1 cellular context compared by ENCODE assay signal in genomic region chr10:68955786-68956532, GRCh38.
A peak's percentile ranks its signal among the peaks of the same experiment; 100 is the strongest.
TF ChIP-seq lines count a peak whose summit lies in the region.

Gene DDX21, plus strand, starts transcription at chr10:68956170. Its CDS starts 56 bp downstream, at chr10:68956226.

TF ChIP-seq in HepG2, 621 proteins besides CTCF, POLR2A, EP300 and RAD21 (continued from another document and continues in another):
- peak; percentile 72 for TF ChIP-seq MNT (IDR thresholded peaks at IDR 0.05)
- TF ChIP-seq, protein P1, sequence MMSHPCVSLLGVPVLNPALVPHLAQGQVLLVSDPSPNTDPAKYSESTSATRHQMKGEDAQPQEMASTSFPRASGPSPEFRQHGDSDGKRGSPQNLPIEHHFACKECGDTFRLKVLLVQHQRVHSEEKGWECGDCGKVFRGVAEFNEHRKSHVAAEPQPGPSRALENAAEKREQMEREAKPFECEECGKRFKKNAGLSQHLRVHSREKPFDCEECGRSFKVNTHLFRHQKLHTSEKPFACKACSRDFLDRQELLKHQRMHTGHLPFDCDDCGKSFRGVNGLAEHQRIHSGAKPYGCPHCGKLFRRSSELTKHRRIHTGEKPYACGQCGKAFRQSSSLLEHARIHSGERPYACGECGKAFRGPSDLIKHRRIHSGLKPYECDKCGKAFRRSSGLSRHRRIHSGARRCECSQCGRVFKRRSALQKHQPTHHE (CRISPR knock-in tag; IDR thresholded peaks at IDR 0.05; ENCODE audit: borderline replicate concordance): peak; percentile 48; the same call in 1 of the 2 replicates
- no peak for TF ChIP-seq SRSF9 (IDR thresholded peaks at IDR 0.05; ENCODE audit: borderline replicate concordance, insufficient read depth, low read depth, low read length, poor library complexity, severe bottlenecking)
- TF ChIP-seq ZNF841 (CRISPR knock-in tag; IDR thresholded peaks at IDR 0.05; ENCODE audit: borderline replicate concordance): no peak
- TF ChIP-seq FLYWCH1 (CRISPR knock-in tag; IDR thresholded peaks at IDR 0.05): no peak
- TF ChIP-seq, protein P2, sequence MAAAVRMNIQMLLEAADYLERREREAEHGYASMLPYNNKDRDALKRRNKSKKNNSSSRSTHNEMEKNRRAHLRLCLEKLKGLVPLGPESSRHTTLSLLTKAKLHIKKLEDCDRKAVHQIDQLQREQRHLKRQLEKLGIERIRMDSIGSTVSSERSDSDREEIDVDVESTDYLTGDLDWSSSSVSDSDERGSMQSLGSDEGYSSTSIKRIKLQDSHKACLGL (CRISPR knock-in tag; IDR thresholded peaks at IDR 0.05): peak; percentile 98
- peak; percentile 51; the same call in 1 of the 2 replicates for TF ChIP-seq HCFC1 (IDR thresholded peaks at IDR 0.05; ENCODE audit: low read depth, low read length)
- TF ChIP-seq, protein P3, sequence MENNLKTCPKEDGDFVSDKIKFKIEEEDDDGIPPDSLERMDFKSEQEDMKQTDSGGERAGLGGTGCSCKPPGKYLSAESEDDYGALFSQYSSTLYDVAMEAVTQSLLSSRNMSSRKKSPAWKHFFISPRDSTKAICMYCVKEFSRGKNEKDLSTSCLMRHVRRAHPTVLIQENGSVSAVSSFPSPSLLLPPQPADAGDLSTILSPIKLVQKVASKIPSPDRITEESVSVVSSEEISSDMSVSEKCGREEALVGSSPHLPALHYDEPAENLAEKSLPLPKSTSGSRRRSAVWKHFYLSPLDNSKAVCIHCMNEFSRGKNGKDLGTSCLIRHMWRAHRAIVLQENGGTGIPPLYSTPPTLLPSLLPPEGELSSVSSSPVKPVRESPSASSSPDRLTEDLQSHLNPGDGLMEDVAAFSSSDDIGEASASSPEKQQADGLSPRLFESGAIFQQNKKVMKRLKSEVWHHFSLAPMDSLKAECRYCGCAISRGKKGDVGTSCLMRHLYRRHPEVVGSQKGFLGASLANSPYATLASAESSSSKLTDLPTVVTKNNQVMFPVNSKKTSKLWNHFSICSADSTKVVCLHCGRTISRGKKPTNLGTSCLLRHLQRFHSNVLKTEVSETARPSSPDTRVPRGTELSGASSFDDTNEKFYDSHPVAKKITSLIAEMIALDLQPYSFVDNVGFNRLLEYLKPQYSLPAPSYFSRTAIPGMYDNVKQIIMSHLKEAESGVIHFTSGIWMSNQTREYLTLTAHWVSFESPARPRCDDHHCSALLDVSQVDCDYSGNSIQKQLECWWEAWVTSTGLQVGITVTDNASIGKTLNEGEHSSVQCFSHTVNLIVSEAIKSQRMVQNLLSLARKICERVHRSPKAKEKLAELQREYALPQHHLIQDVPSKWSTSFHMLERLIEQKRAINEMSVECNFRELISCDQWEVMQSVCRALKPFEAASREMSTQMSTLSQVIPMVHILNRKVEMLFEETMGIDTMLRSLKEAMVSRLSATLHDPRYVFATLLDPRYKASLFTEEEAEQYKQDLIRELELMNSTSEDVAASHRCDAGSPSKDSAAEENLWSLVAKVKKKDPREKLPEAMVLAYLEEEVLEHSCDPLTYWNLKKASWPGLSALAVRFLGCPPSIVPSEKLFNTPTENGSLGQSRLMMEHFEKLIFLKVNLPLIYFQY (CRISPR knock-in tag; IDR thresholded peaks at IDR 0.05; ENCODE audit: borderline replicate concordance): peak; percentile 66; the same call in 1 of the 2 replicates
- TF ChIP-seq TSC22D2 (CRISPR knock-in tag; IDR thresholded peaks at IDR 0.05; ENCODE audit: borderline replicate concordance): 0 out of 2 replicates have a peak, but pooled peaks have one; percentile 41
- TF ChIP-seq MEIS2 (CRISPR knock-in tag; IDR thresholded peaks at IDR 0.05): no peak
- peak; percentile 67 for TF ChIP-seq KLF12 (CRISPR knock-in tag; IDR thresholded peaks at IDR 0.05; ENCODE audit: borderline replicate concordance)
- no peak for TF ChIP-seq ZFP36 (IDR thresholded peaks at IDR 0.05; ENCODE audit: borderline replicate concordance, low read depth, low read length, partially characterized antibody)
- TF ChIP-seq ZNF567 (CRISPR knock-in tag; IDR thresholded peaks at IDR 0.05; ENCODE audit: borderline replicate concordance): peak; percentile 35; the same call in 1 of the 2 replicates
- TF ChIP-seq REL (CRISPR knock-in tag; conservative IDR thresholded peaks at IDR 0.05): no peak
- TF ChIP-seq ZNF800 (CRISPR knock-in tag; IDR thresholded peaks at IDR 0.05): peak; percentile 23; the same call in 1 of the 2 replicates
- TF ChIP-seq, protein P4, sequence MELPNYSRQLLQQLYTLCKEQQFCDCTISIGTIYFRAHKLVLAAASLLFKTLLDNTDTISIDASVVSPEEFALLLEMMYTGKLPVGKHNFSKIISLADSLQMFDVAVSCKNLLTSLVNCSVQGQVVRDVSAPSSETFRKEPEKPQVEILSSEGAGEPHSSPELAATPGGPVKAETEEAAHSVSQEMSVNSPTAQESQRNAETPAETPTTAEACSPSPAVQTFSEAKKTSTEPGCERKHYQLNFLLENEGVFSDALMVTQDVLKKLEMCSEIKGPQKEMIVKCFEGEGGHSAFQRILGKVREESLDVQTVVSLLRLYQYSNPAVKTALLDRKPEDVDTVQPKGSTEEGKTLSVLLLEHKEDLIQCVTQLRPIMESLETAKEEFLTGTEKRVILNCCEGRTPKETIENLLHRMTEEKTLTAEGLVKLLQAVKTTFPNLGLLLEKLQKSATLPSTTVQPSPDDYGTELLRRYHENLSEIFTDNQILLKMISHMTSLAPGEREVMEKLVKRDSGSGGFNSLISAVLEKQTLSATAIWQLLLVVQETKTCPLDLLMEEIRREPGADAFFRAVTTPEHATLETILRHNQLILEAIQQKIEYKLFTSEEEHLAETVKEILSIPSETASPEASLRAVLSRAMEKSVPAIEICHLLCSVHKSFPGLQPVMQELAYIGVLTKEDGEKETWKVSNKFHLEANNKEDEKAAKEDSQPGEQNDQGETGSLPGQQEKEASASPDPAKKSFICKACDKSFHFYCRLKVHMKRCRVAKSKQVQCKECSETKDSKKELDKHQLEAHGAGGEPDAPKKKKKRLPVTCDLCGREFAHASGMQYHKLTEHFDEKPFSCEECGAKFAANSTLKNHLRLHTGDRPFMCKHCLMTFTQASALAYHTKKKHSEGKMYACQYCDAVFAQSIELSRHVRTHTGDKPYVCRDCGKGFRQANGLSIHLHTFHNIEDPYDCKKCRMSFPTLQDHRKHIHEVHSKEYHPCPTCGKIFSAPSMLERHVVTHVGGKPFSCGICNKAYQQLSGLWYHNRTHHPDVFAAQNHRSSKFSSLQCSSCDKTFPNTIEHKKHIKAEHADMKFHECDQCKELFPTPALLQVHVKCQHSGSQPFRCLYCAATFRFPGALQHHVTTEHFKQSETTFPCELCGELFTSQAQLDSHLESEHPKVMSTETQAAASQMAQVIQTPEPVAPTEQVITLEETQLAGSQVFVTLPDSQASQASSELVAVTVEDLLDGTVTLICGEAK (IDR thresholded peaks at IDR 0.05): peak; percentile 84
- TF ChIP-seq, protein P4 (CRISPR knock-in tag; IDR thresholded peaks at IDR 0.05): no peak
- 0 out of 2 replicates have a peak, but pooled peaks have one; percentile 11 for TF ChIP-seq ZNF232 (CRISPR knock-in tag; IDR thresholded peaks at IDR 0.05; ENCODE audit: borderline replicate concordance)
- TF ChIP-seq, protein P5, sequence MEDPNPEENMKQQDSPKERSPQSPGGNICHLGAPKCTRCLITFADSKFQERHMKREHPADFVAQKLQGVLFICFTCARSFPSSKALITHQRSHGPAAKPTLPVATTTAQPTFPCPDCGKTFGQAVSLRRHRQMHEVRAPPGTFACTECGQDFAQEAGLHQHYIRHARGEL (CRISPR knock-in tag; IDR thresholded peaks at IDR 0.05): 0 out of 2 replicates have a peak, but pooled peaks have one; percentile 69
- TF ChIP-seq, protein P6, sequence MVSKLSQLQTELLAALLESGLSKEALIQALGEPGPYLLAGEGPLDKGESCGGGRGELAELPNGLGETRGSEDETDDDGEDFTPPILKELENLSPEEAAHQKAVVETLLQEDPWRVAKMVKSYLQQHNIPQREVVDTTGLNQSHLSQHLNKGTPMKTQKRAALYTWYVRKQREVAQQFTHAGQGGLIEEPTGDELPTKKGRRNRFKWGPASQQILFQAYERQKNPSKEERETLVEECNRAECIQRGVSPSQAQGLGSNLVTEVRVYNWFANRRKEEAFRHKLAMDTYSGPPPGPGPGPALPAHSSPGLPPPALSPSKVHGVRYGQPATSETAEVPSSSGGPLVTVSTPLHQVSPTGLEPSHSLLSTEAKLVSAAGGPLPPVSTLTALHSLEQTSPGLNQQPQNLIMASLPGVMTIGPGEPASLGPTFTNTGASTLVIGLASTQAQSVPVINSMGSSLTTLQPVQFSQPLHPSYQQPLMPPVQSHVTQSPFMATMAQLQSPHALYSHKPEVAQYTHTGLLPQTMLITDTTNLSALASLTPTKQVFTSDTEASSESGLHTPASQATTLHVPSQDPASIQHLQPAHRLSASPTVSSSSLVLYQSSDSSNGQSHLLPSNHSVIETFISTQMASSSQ (IDR thresholded peaks at IDR 0.05; ENCODE audit: low read depth): no peak
- TF ChIP-seq, protein P6 (CRISPR knock-in tag; IDR thresholded peaks at IDR 0.05; ENCODE audit: borderline replicate concordance): peak; percentile 68
- peak; percentile 33; the same call in 1 of the 2 replicates for TF ChIP-seq IRX3 (CRISPR knock-in tag; IDR thresholded peaks at IDR 0.05; ENCODE audit: borderline replicate concordance, low read depth)
- TF ChIP-seq, protein P7, sequence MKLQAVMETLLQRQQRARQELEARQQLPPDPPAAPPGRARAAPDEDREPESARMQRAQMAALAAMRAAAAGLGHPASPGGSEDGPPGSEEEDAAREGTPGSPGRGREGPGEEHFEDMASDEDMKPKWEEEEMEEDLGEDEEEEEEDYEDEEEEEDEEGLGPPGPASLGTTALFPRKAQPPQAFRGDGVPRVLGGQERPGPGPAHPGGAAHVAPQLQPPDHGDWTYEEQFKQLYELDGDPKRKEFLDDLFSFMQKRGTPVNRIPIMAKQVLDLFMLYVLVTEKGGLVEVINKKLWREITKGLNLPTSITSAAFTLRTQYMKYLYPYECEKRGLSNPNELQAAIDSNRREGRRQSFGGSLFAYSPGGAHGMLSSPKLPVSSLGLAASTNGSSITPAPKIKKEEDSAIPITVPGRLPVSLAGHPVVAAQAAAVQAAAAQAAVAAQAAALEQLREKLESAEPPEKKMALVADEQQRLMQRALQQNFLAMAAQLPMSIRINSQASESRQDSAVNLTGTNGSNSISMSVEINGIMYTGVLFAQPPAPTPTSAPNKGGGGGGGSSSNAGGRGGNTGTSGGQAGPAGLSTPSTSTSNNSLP (IDR thresholded peaks at IDR 0.05; ENCODE audit: low read depth, low read length): no peak; the same call in 1 of the 2 replicates
